14 cellular contexts compared by ENCODE assay signal in the genomic region with DNA sequence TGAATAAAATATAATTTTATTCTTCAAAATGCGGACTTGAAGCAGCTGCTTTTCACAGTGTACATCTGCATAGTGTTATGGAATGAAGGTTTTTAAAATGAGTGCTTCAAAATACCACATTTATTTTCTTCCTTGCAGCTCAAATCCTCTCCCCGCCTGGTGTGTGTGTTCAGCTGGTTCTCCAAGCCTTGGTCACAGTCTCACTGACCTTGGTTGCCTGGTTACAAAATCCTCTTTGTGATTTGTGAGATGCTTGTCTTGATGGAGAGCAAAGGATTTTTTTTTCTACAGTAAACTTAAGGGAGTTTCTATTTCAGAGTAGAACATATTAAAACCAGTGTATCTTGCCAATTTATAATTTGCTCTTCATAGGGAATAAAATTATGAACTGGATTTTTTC.
A peak's percentile ranks its signal among the peaks of the same experiment; 100 is the strongest.
DNase-seq lines count a peak whose midpoint lies in the region.
"Had no signal": no experiment of that assay in that cellular context is flagged by ENCODE, and none has a peak within 500 bp of the region (broad histone marks: within the 10 kb centered on the region; RNA-seq: fewer than 3 reads in every experiment).

No MANE protein-coding gene starts in this region.

- peaks cover 1 to 16% (median 5%) of the 10 kb centered on the region in 6 donors for H3K9me3 Mint-ChIP-seq in immature natural killer cell

- H3K36me3 ChIP-seq in NT2/D1 (ENCODE audit: insufficient read depth, insufficient read length, low read length): no peaks in the 10 kb centered on the region

- H3K27me3 ChIP-seq in NT2/D1 (ENCODE audit: insufficient read depth, insufficient read length): no peaks in the 10 kb centered on the region
- H3K27me3 ChIP-seq: body of pancreas had no signal

- peaks cover 0 to 3% (median 0%) of the 10 kb centered on the region in 3 donors for H3K36me3 Mint-ChIP-seq in immature natural killer cell

- no peaks in the 10 kb centered on the region for H3K27me3 Mint-ChIP-seq in immature natural killer cell (ENCODE audit: low read depth in 3 of 3)

- no peak overlapping the region for H3K4me3 ChIP-seq in NT2/D1 (ENCODE audit: insufficient read length, low read depth)
- H3K4me3 ChIP-seq: A549, body of pancreas, skin epidermis had no signal

- no peaks in the 10 kb centered on the region for H3K9me3 ChIP-seq in NT2/D1 (ENCODE audit: insufficient read depth, low read length)
- H3K9me3 ChIP-seq: A549, body of pancreas had no signal

- H3K27ac Mint-ChIP-seq in immature natural killer cell: no peak overlapping the region

- no peak overlapping the region for H3K9ac ChIP-seq in NT2/D1 (ENCODE audit: insufficient read length, low read depth)

- no peak overlapping the region for H3K4me3 Mint-ChIP-seq in immature natural killer cell

- H3K4me1 Mint-ChIP-seq in immature natural killer cell: no peaks in the 10 kb centered on the region

- H3K4me1 ChIP-seq in NT2/D1 (ENCODE audit: insufficient read depth, insufficient read length): no peaks in the 10 kb centered on the region
- H3K4me1 ChIP-seq: A549, body of pancreas had no signal

- peak; percentile 26 for DNase-seq in NCI-H2196 (lab: John Stamatoyannopoulos, UW; ENCODE audit: unreplicated experiment)
- no peak for DNase-seq in NCI-H2196 treated with DMSO at 0.1 percent for 48 hours (lab: John Stamatoyannopoulos, UW; ENCODE audit: unreplicated experiment)
- peak; percentile 1 for DNase-seq in NT2/D1 (ENCODE audit: low read depth, low spot score)
- DNase-seq in fibroblast of the conjunctiva (ENCODE audit: low read depth): peak; percentile 82
- peak; percentile 57 for DNase-seq in smooth muscle cell of the brain vasculature (ENCODE audit: low read depth, low spot score)
- no peak for DNase-seq in immature natural killer cell
- no peak for DNase-seq in foreskin melanocyte
- no peak for DNase-seq in cortex of kidney (lab: John Stamatoyannopoulos, UW)
- DNase-seq: activated T-cell treated with anti-CD3 and anti-CD28 coated beads, Interleukin-2, amount 50 U/mL, for 1 hour; NCI-H2107; trophoblast cell had no signal

Comparison
In these comparisons a context has a peak if more than half of its experiments do, and no peak if none do; other contexts are left out.
1. DNase-seq: peak in NCI-H2196 (single experiment), NT2/D1 (single experiment), fibroblast of the conjunctiva (single experiment) and smooth muscle cell of the brain vasculature (single experiment); none in NCI-H2196 treated with DMSO at 0.1 percent for 48 hours (single experiment), immature natural killer cell (0 of 3), foreskin melanocyte (single experiment) and cortex of kidney (single experiment).